Comparison of ENCODE assay signal across 35 cellular contexts in genomic region chr9:107163370-107163769, GRCh38.
"Had no signal": no experiment of that assay in that cellular context is flagged by ENCODE, and none has a peak within 500 bp of the region (broad histone marks: within the 10 kb centered on the region; RNA-seq: fewer than 3 reads in every experiment).

No MANE protein-coding gene starts in this region.

- H3K36me3 ChIP-seq: adrenal gland, ascending aorta, brain microvascular endothelial cell, breast epithelium, cardiac muscle cell had no signal

- ATAC-seq: activated naive CD4-positive, alpha-beta T cell treated with anti-CD3 and anti-CD28 coated beads, Interleukin-2, amount 50 U/mL, for 72 hours; activated naive CD8-positive, alpha-beta T cell treated with anti-CD3 and anti-CD28 coated beads, Interleukin-2, amount 50 U/mL, for 24 hours; activated T-cell treated with anti-CD3 and anti-CD28 coated beads, Interleukin-2, amount 50 U/mL, for 4 hours; activated T-cell treated with anti-CD3 and anti-CD28 coated beads, Interleukin-2, amount 50 U/mL, for 72 hours; activated T-helper 17 cell treated with anti-CD3 and anti-CD28 coated beads, Interleukin-2, amount 50 U/mL, for 72 hours; body of pancreas had no signal

- H3K27me3 ChIP-seq: adrenal gland, ascending aorta, body of pancreas, brain microvascular endothelial cell, breast epithelium, cardiac muscle cell had no signal

- H3K27ac ChIP-seq: adrenal gland, ascending aorta, body of pancreas, brain microvascular endothelial cell, breast epithelium, cardiac muscle cell had no signal

- H3K4me1 ChIP-seq: adrenal gland, ascending aorta, body of pancreas, breast epithelium had no signal

- FAIRE-seq: astrocyte, bronchial epithelial cell had no signal

- H3K4me3 ChIP-seq: adrenal gland, ascending aorta, body of pancreas, breast epithelium, cardiac muscle cell had no signal

- H3K9me3 ChIP-seq: adrenal gland, ascending aorta, body of pancreas, breast epithelium had no signal

- DNase-seq: activated effector memory CD4-positive, alpha-beta T cell treated with anti-CD3 and anti-CD28 coated beads, Interleukin-2, amount 50 U/mL, for 16 hours; activated effector memory CD4-positive, alpha-beta T cell treated with Interleukin-2 at 50 U/mL for 16 hours; activated gamma-delta T cell; activated gamma-delta T cell treated with Interleukin-2 at 50 U/mL for 16 hours; activated naive CD4-positive, alpha-beta T cell; activated naive CD4-positive, alpha-beta T cell treated with anti-CD3 and anti-CD28 coated beads for 36 hours; activated naive CD4-positive, alpha-beta T cell treated with anti-CD3 and anti-CD28 coated beads, Interleukin-2, amount 10 ng/mL, durations not matched to agents 7 days and 5 days; activated naive CD4-positive, alpha-beta T cell treated with anti-CD3 and anti-CD28 coated beads, Interleukin-2, amount 50 U/mL, for 16 hours; activated naive CD4-positive, alpha-beta T cell treated with Interleukin-2 at 50 U/mL for 16 hours; activated naive CD8-positive, alpha-beta T cell treated with anti-CD3 and anti-CD28 coated beads for 36 hours; activated naive CD8-positive, alpha-beta T cell treated with anti-CD3 and anti-CD28 coated beads, Interleukin-2, amount 10 ng/mL, durations not matched to agents 7 days and 5 days; activated naive CD8-positive, alpha-beta T cell treated with anti-CD3 and anti-CD28 coated beads, Interleukin-2, amount 50 U/mL, for 24 hours; activated T-cell treated with anti-CD3 and anti-CD28 coated beads for 4 hours; activated T-cell treated with anti-CD3 and anti-CD28 coated beads, Interleukin-2, amount 50 U/mL, for 1 hour; activated T-cell treated with anti-CD3 and anti-CD28 coated beads, Interleukin-2, amount 50 U/mL, for 24 hours; activated T-cell treated with anti-CD3 and anti-CD28 coated beads, Interleukin-2, amount 50 U/mL, for 4 hours; activated T-cell treated with anti-CD3 and anti-CD28 coated beads, Interleukin-2, amount 50 U/mL, for 48 hours; activated T-cell treated with anti-CD3 and anti-CD28 coated beads, Interleukin-2, amount 50 U/mL, for 72 hours; adrenal gland; amniotic stem cell; amygdala; anterior cingulate cortex; aorta; body of pancreas; brain microvascular endothelial cell; caudate nucleus; central memory CD4-positive, alpha-beta T cell; cerebellar nuclear complex had no signal
